13 cellular contexts compared by ENCODE assay signal in genomic region chr11:62242021-62242420, GRCh38. TPM values are rescaled to one million over a fixed set of nuclear protein-coding genes. Genes with fewer than 3 reads are reported as not detected.
DNase-seq lines count a peak whose midpoint lies in the region; ATAC-seq and TF ChIP-seq lines count a peak whose summit lies in the region.
"Had no signal": no experiment of that assay in that cellular context is flagged by ENCODE, and none has a peak within 500 bp of the region (broad histone marks: within the 10 kb centered on the region; RNA-seq: fewer than 3 reads in every experiment).

Gene SCGB1D2 (plus strand): TSS chr11:62242239. CDS start chr11:62242308, 69 bp downstream.

- intact Hi-C loops in Right ventricle myocardium superior (cut with DNase I): no loop called here
- intact Hi-C loops in PC-3 (cut with micrococcal nuclease): no loop called here
- intact Hi-C loops in heart right ventricle (cut with DNase I): no loop called here

- no peaks in the 10 kb centered on the region for H3K9me3 Mint-ChIP-seq in HFFc6
- H3K9me3 Mint-ChIP-seq: T-helper 1 cell treated with Interleukin-12 subunit alpha and Interleukin-12 subunit beta and Interleukin-4 antibody, amounts not matched to agents 30 μg/mL and 1 μg/mL, for 36 hours had no signal

- H3K27me3 Mint-ChIP-seq in HFFc6 (ENCODE audit: insufficient read depth): peaks cover 23% of the 10 kb centered on the region

- H3K79me2 ChIP-seq in PC-3 (ENCODE audit: low read length) (no peaks in the 10 kb centered on the region), GM23248 (ENCODE audit: insufficient read depth) (no peaks in the 10 kb centered on the region)

- CTCF ChIA-PET in PC-3 (lab: Charles Lee): interaction anchor here (1.0 kb wide), 1 partner anchor 14 kb away, joined by 3 read pairs; no protein-coding TSS in a partner anchor

- H3K4me1 ChIP-seq in right atrium auricular region (peaks cover 0 to 5% of the 10 kb centered on the region in 2 donors), PC-3 (ENCODE audit: insufficient read depth, low read length) (peaks cover 11% of the 10 kb centered on the region), heart right ventricle (no peaks in the 10 kb centered on the region), Peyer's patch (no peaks in the 10 kb centered on the region), GM23248 (ENCODE audit: insufficient read depth) (no peaks in the 10 kb centered on the region)

- H3K27ac ChIP-seq in right atrium auricular region: no peak within 1 kb of the TSS
- no peak within 1 kb of the TSS for H3K27ac ChIP-seq in PC-3 (ENCODE audit: low read length)
- H3K27ac ChIP-seq in heart right ventricle: no peak within 1 kb of the TSS
- no peak within 1 kb of the TSS for H3K27ac ChIP-seq in Peyer's patch
- H3K27ac ChIP-seq in GM23248: no peak within 1 kb of the TSS
- H3K27ac ChIP-seq: brain microvascular endothelial cell had no signal

- TF ChIP-seq POLR2A in Peyer's patch (IDR thresholded peaks at IDR 0.05): no peak

- POLR2A ChIA-PET in PC-3 (lab: Charles Lee; ENCODE audit: unreplicated experiment): no interaction called here

- H3K27ac Mint-ChIP-seq in HFFc6: no peak within 1 kb of the TSS
- H3K27ac Mint-ChIP-seq: T-helper 1 cell treated with Interleukin-12 subunit alpha and Interleukin-12 subunit beta and Interleukin-4 antibody, amounts not matched to agents 30 μg/mL and 1 μg/mL, for 36 hours had no signal

- no peak within 1 kb of the TSS for H3K4me3 ChIP-seq in right atrium auricular region
- no peak within 1 kb of the TSS for H3K4me3 ChIP-seq in PC-3 (ENCODE audit: low read length)
- H3K4me3 ChIP-seq in heart right ventricle: no peak within 1 kb of the TSS
- H3K4me3 ChIP-seq in Peyer's patch: no peak within 1 kb of the TSS
- no peak within 1 kb of the TSS for H3K4me3 ChIP-seq in GM23248

- no peaks in the 10 kb centered on the region for H3K36me3 Mint-ChIP-seq in HFFc6 (ENCODE audit: low read depth)

- BruUV-seq in PC-3 (replicated peaks; lab: Mats Ljungman, UMichigan): no TSS peak

- H2AFZ ChIP-seq in PC-3 (ENCODE audit: low read length) (no peak within 1 kb of the TSS), GM23248 (no peak within 1 kb of the TSS)

- no peaks in the 10 kb centered on the region for H3K36me3 ChIP-seq in right atrium auricular region
- no peaks in the 10 kb centered on the region for H3K36me3 ChIP-seq in PC-3 (ENCODE audit: low read depth, low read length)
- no peaks in the 10 kb centered on the region for H3K36me3 ChIP-seq in heart right ventricle
- no peaks in the 10 kb centered on the region for H3K36me3 ChIP-seq in Peyer's patch
- H3K36me3 ChIP-seq in GM23248 (ENCODE audit: low read depth): no peaks in the 10 kb centered on the region
- H3K36me3 ChIP-seq: brain microvascular endothelial cell had no signal

- H3K27me3 ChIP-seq in right atrium auricular region (no peaks in the 10 kb centered on the region), PC-3 (ENCODE audit: low read length) (peaks cover 23% of the 10 kb centered on the region), heart right ventricle (peaks cover 0 to 16% (median 7%) of the 10 kb centered on the region in 7 donors), Peyer's patch (no peaks in the 10 kb centered on the region), GM23248 (replicated peaks; ENCODE audit: insufficient read depth) (peaks cover 5% of the 10 kb centered on the region; the same call in 1 of the 2 replicates)
- H3K27me3 ChIP-seq: brain microvascular endothelial cell had no signal

- H3K4me1 Mint-ChIP-seq in HFFc6 (ENCODE audit: low read depth): no peaks in the 10 kb centered on the region

- ATAC-seq in Right ventricle myocardium superior (ENCODE audit: poor library complexity) (peak; percentile 99), PC-3 (peak; percentile 92), heart right ventricle (peak; percentile 52 to 97 (median 92)), HG03457 (IDR thresholded peaks at IDR 0.05; ENCODE audit: unreplicated experiment) (no peak)

- TF ChIP-seq CTCF in right atrium auricular region (IDR thresholded peaks at IDR 0.05): no peak
- no peak; the same call in 1 of the 2 replicates for TF ChIP-seq CTCF in PC-3 (conservative IDR thresholded peaks at IDR 0.05; ENCODE audit: low read depth, low read length)
- no peak for TF ChIP-seq CTCF in heart right ventricle (IDR thresholded peaks at IDR 0.05)
- no peak for TF ChIP-seq CTCF in Peyer's patch (IDR thresholded peaks at IDR 0.05)
- no peak for TF ChIP-seq CTCF in HFFc6 (IDR thresholded peaks at IDR 0.05)

- H3K9me2 ChIP-seq in PC-3 (replicated peaks; ENCODE audit: low read length) (no peaks in the 10 kb centered on the region), GM23248 (ENCODE audit: insufficient read depth) (no peaks in the 10 kb centered on the region)

- H3K9ac ChIP-seq in PC-3 (ENCODE audit: low read length) (no peak within 1 kb of the TSS), GM23248 (no peak within 1 kb of the TSS)

- DNase-seq in Right ventricle myocardium superior: peak; percentile 78
- DNase-seq in right atrium auricular region (ENCODE audit: low spot score): no peak
- DNase-seq in PC-3: peak; percentile 94
- DNase-seq in heart right ventricle: peak; percentile 51 to 57
- no peak for DNase-seq in Peyer's patch
- no peak for DNase-seq in HFFc6
- DNase-seq in GM23248: no peak
- DNase-seq: activated CD8-positive, alpha-beta memory T cell treated with anti-CD3 and anti-CD28 coated beads, Interleukin-2, amount 50 U/mL, for 48 hours; brain microvascular endothelial cell; foreskin melanocyte; NCI-H1436 had no signal

- WGBS in heart right ventricle, 2 donors: 12 to 20% methylated on average over 3 of the region's 3 CpGs
- 0 to 3% methylated on average over 3 of the region's 3 CpGs for WGBS in GM23248 (ENCODE audit: low coverage in 1 of 2, low lambda C conversion rate in 2 of 2, missing lambda C conversion rate in 2 of 2), 2 experiments

- H4K20me1 ChIP-seq in PC-3 (ENCODE audit: low read length): no peaks in the 10 kb centered on the region
- H4K20me1 ChIP-seq in GM23248 (ENCODE audit: insufficient read depth): no peaks in the 10 kb centered on the region

- no peaks in the 10 kb centered on the region for H3K9me3 ChIP-seq in right atrium auricular region
- H3K9me3 ChIP-seq in PC-3 (ENCODE audit: low read length): no peaks in the 10 kb centered on the region
- H3K9me3 ChIP-seq in heart right ventricle: no peaks in the 10 kb centered on the region
- H3K9me3 ChIP-seq in Peyer's patch: no peaks in the 10 kb centered on the region
- no peaks in the 10 kb centered on the region for H3K9me3 ChIP-seq in GM23248 (ENCODE audit: low read depth)

- H3F3A ChIP-seq in PC-3 (ENCODE audit: low read length, unreplicated experiment) (no peaks in the 10 kb centered on the region), GM23248 (ENCODE audit: insufficient read depth) (no peaks in the 10 kb centered on the region)

- no peak within 1 kb of the TSS for H3K4me3 Mint-ChIP-seq in HFFc6
- H3K4me3 Mint-ChIP-seq: T-helper 1 cell treated with Interleukin-12 subunit alpha and Interleukin-12 subunit beta and Interleukin-4 antibody, amounts not matched to agents 30 μg/mL and 1 μg/mL, for 36 hours had no signal

- in situ Hi-C loops in GM23248 (cut with MboI): no loop called here

- H3K4me2 ChIP-seq in PC-3 (ENCODE audit: low read length): peak within 1 kb of the TSS; percentile 17; the same call in 1 of the 2 replicates
- H3K4me2 ChIP-seq in GM23248 (ENCODE audit: unreplicated experiment): no peak within 1 kb of the TSS

RNA-seq across cellular contexts. Expression of gene SCGB1D2, which starts in this region (rescaled TPM):
- total RNA-seq in Right ventricle myocardium superior (3.7 TPM), right atrium auricular region (not detected), PC-3 (2014; rRNA removed) (not detected in 2 replicates), heart right ventricle (1 to 10 TPM in 7 of 10 donors, not detected in 3; 1.2 to 4.7 (median 1.8) TPM), Peyer's patch (not detected)
- polyA plus RNA-seq in heart right ventricle (1 to 10 TPM in 1 of 2 donors, under 1 TPM in 1; 0.64 to 6.1 TPM), GM23248 (2016; fragmentation: Nextera tagmentation; extraction: Ambion mirVana) (not detected in 2 replicates)
- not detected for total RNA-seq in HFFc6 (2021; fragmentation: NEBNext Ultra II Directional; extraction: Animal tissue kit (Norgen Biotek cat#: 25700))
- not detected in 2 replicates for total RNA-seq in GM23248 (2014; rRNA removed; shearing (Covaris generic))

Comparison
In these comparisons a context has a peak if more than half of its experiments do, and no peak if none do; other contexts are left out.
1. DNase-seq: peak in Right ventricle myocardium superior (single experiment) and heart right ventricle (2 of 2); none in right atrium auricular region (single experiment), Peyer's patch (0 of 3), HFFc6 (single experiment) and GM23248 (single experiment).
2. Peak in DNase-seq, ATAC-seq and H3K4me2 ChIP-seq in PC-3; RNA of the gene not detected or under 1 TPM.